9 cellular contexts compared by ENCODE assay signal in the genomic region with DNA sequence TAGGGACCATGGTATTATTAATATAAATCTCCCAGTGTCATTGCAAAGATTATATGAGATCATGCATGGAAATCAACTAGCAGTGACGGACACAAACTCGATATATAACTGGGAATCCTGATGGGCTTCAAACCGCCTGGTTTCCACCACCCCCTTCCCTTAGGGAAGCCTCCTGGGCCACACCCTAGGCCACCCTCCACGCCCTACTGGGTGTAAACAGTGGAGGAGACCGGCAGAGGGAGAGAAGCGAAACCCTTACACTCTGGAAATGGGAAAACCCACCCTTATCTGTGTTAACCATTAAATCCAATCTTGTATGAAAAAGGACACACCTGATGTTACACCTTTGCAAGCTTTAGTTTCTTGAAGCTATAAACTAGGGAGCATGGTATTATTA. TPM values are rescaled to one million over a fixed set of nuclear protein-coding genes. Genes with fewer than 3 reads are reported as not detected.
DNase-seq lines count a peak whose midpoint lies in the region; ATAC-seq, FAIRE-seq and TF ChIP-seq lines count a peak whose summit lies in the region.
"Had no signal": no experiment of that assay in that cellular context is flagged by ENCODE, and none has a peak within 500 bp of the region (broad histone marks: within the 10 kb centered on the region; RNA-seq: fewer than 3 reads in every experiment).

No MANE protein-coding gene starts in this region.

- intact Hi-C loops in right cardiac atrium (cut with DNase I) = loop anchor here in 1 of 4 donors (10.0 kb wide), 1 partner anchor 124 kb away; a partner anchor contains a TSS

- H3K4me2 ChIP-seq in H9 (ENCODE audit: insufficient read depth, insufficient read length, low read length) = peak overlapping the region; percentile 98
- H3K4me2 ChIP-seq in SU-DHL-6 (ENCODE audit: low read depth, low read length, poor library complexity, severe bottlenecking) = peak overlapping the region; percentile 60

- H2BK120ac ChIP-seq in H9 (ENCODE audit: low read depth, low read length, poor library complexity, severe bottlenecking) = no peak overlapping the region

- H3K36me3 Mint-ChIP-seq in H9 (ENCODE audit: insufficient read depth in 1 of 3, low read depth in 3 of 3) = peaks cover 11 to 23% (median 21%) of the 10 kb centered on the region in 3 experiments

- no peak overlapping the region for H3K18ac ChIP-seq in H9 (ENCODE audit: insufficient read length, low read depth, low read length)

- H3K36me3 ChIP-seq in SU-DHL-6 (ENCODE audit: low read length) = peaks cover 18% of the 10 kb centered on the region
- H3K36me3 ChIP-seq in small intestine (ENCODE audit: control insufficient read depth in 2 of 2, insufficient read depth in 2 of 2, low read length in 2 of 2) = no peaks in the 10 kb centered on the region

- peaks cover under 1 to 2% of the 10 kb centered on the region in 2 experiments; a peak in 4 of 5 replicates for H3K9me3 Mint-ChIP-seq in H9

- H3K23me2 ChIP-seq in H9 (ENCODE audit: insufficient read length, low read depth, low read length, poor library complexity, severe bottlenecking) = peaks cover 8% of the 10 kb centered on the region

- H4K5ac ChIP-seq in H9 (ENCODE audit: insufficient read length, low read depth, low read length) = no peak overlapping the region

- H3K4me1 Mint-ChIP-seq in H9 = peaks cover 2 to 4% of the 10 kb centered on the region in 2 experiments; a peak in 1 of 4 replicates

- H3K4me3 Mint-ChIP-seq in H9 = no peak overlapping the region
- H3K4me3 Mint-ChIP-seq: brain had no signal

- H3K23ac ChIP-seq in H9 (ENCODE audit: insufficient read length, low read depth, low read length) = no peak overlapping the region

- ATAC-seq in right cardiac atrium (peak in 1 of 2 donors; percentile 14), HG03520 (IDR thresholded peaks at IDR 0.05; ENCODE audit: unreplicated experiment) (no peak)

- no peak overlapping the region for H2BK12ac ChIP-seq in H9 (ENCODE audit: insufficient read length, low read depth, low read length)

- H3F3A ChIP-seq in SU-DHL-6 (ENCODE audit: insufficient read depth) = no peaks in the 10 kb centered on the region

- no peak overlapping the region for H2AK5ac ChIP-seq in H9 (ENCODE audit: insufficient read length, low read length)

- no peak overlapping the region for H2AFZ ChIP-seq in H9 (ENCODE audit: low read length)
- H2AFZ ChIP-seq in SU-DHL-6 (ENCODE audit: low read depth, low read length, severe bottlenecking) = peak overlapping the region; percentile 81

- no peaks in the 10 kb centered on the region for H3K9me2 ChIP-seq in SU-DHL-6 (replicated peaks; ENCODE audit: insufficient read depth, low read length)

- H3K56ac ChIP-seq in H9 (ENCODE audit: insufficient read length, low read depth, low read length) = no peak overlapping the region

- H3K27me3 ChIP-seq in H9 (ENCODE audit: insufficient read depth, low read length) (no peaks in the 10 kb centered on the region), SU-DHL-6 (ENCODE audit: low read length) (no peaks in the 10 kb centered on the region), right cardiac atrium (ENCODE audit: control insufficient read depth, insufficient read depth) (no peaks in the 10 kb centered on the region), small intestine (ENCODE audit: control insufficient read depth in 2 of 2, insufficient read depth in 2 of 2, low read length in 2 of 2) (no peaks in the 10 kb centered on the region)

- H3K79me1 ChIP-seq in H9 (ENCODE audit: insufficient read depth, low read depth, low read length, poor library complexity, severe bottlenecking) = no peaks in the 10 kb centered on the region

- H2BK20ac ChIP-seq in H9 (ENCODE audit: low read depth, low read length, poor library complexity, severe bottlenecking) = no peak overlapping the region

- peaks cover 15% of the 10 kb centered on the region; the same call in 1 of the 2 replicates for H3K79me2 ChIP-seq in H9 (ENCODE audit: insufficient read depth, low read length)
- peaks cover 42% of the 10 kb centered on the region for H3K79me2 ChIP-seq in SU-DHL-6 (ENCODE audit: insufficient read depth, low read length)

- H3K4me3 ChIP-seq in SU-DHL-6 (ENCODE audit: insufficient read depth, low read length, poor library complexity, severe bottlenecking) = peak overlapping the region; percentile 91
- peak overlapping the region; percentile 53 for H3K4me3 ChIP-seq in right cardiac atrium (ENCODE audit: low read length)
- H3K4me3 ChIP-seq in small intestine (ENCODE audit: low read depth in 1 of 2, low read length in 2 of 2) = peak overlapping the region in 1 of 2 donors; percentile 81

- no peak for TF ChIP-seq CTCF in H9 (conservative IDR thresholded peaks at IDR 0.05)
- no peak for TF ChIP-seq CTCF in SU-DHL-6 (IDR thresholded peaks at IDR 0.05; ENCODE audit: insufficient read depth, low read length, poor library complexity, severe bottlenecking)

- no peak overlapping the region for H3K4ac ChIP-seq in H9 (ENCODE audit: low read depth, low read length)

- no peak overlapping the region for H3K27ac Mint-ChIP-seq in H9

- no peak overlapping the region for H3K14ac ChIP-seq in H9 (ENCODE audit: insufficient read depth, low read length)

- no peak overlapping the region for H2BK5ac ChIP-seq in H9 (ENCODE audit: insufficient read length, low read length)

- H3K4me1 ChIP-seq in H9 (ENCODE audit: insufficient read depth, low read length) (peaks cover 2% of the 10 kb centered on the region; the same call in 1 of the 2 replicates), right cardiac atrium (ENCODE audit: control insufficient read depth, insufficient read depth, low read length) (no peaks in the 10 kb centered on the region), small intestine (ENCODE audit: control insufficient read depth in 2 of 2, insufficient read depth in 1 of 2, low read depth in 1 of 2, low read length in 1 of 2) (peaks cover 2 to 6% of the 10 kb centered on the region in 2 donors)

- no CpG with 5 or more reads among the region's 6 CpGs for WGBS in H9 (ENCODE audit: extremely low coverage, insufficient read length, low lambda C conversion rate)
- 89% methylated on average over 6 of the region's 6 CpGs for WGBS in right cardiac atrium
- WGBS in small intestine, 3 donors = 39 to 69% (median 60%) methylated on average over 6 of the region's 6 CpGs

- H3T11ph ChIP-seq in H9 (ENCODE audit: low read length) = no peak overlapping the region

- peak overlapping the region; percentile 9 for H3K27ac ChIP-seq in H9 (ENCODE audit: insufficient read length, low read depth, low read length)
- H3K27ac ChIP-seq in SU-DHL-6 (ENCODE audit: low read depth, low read length) = peak overlapping the region; percentile 43; the same call in 1 of the 2 replicates
- H3K27ac ChIP-seq in right cardiac atrium (ENCODE audit: low read length) = peak overlapping the region; percentile 43
- H3K27ac ChIP-seq in small intestine (ENCODE audit: low read depth in 1 of 2, low read length in 1 of 2) = peak overlapping the region in 1 of 2 donors; percentile 94

- H4K8ac ChIP-seq in H9 (replicated peaks; ENCODE audit: insufficient read length, low read depth, low read length) = no peak overlapping the region

- H3K9ac ChIP-seq in H9 (ENCODE audit: extremely low read depth, insufficient read length, low read length) (no peak overlapping the region), SU-DHL-6 (ENCODE audit: low read length) (peak overlapping the region; percentile 80)

- no peaks in the 10 kb centered on the region for H3K27me3 Mint-ChIP-seq in H9 (ENCODE audit: low read depth)

- no peak overlapping the region for H2BK15ac ChIP-seq in H9 (ENCODE audit: low read depth, low read length)

- no peak overlapping the region for H4K91ac ChIP-seq in H9 (ENCODE audit: insufficient read length, low read depth, low read length)

- H3K9me3 ChIP-seq in H9 (ENCODE audit: control insufficient read depth, low read depth, low read length) (no peaks in the 10 kb centered on the region), SU-DHL-6 (ENCODE audit: insufficient read depth, low read length) (no peaks in the 10 kb centered on the region), right cardiac atrium (ENCODE audit: control insufficient read depth, low read length) (no peaks in the 10 kb centered on the region), small intestine (ENCODE audit: control insufficient read depth, low read depth) (no peaks in the 10 kb centered on the region)

- no peak for FAIRE-seq in small intestine (lab: Jason Lieb, UNC)

- H4K20me1 ChIP-seq in H9 (ENCODE audit: control insufficient read depth, insufficient read depth, insufficient read length) (no peaks in the 10 kb centered on the region), SU-DHL-6 (ENCODE audit: low read depth, low read length) (no peaks in the 10 kb centered on the region)

- no peak for DNase-seq in H9
- DNase-seq in right cardiac atrium = peak in 1 of 3 donors; percentile 24
- peak; percentile 85 for DNase-seq in small intestine
- no peak for DNase-seq in COLO829 (ENCODE audit: low spot score)
- DNase-seq in activated effector memory CD4-positive, alpha-beta T cell treated with Interleukin-2 at 50 U/mL for 16 hours = no peak
- DNase-seq in NCI-H345 (lab: John Stamatoyannopoulos, UW) = no peak

RNA-seq across cellular contexts. Expression of a gene that starts 0.6 kb away (rescaled TPM):
- total RNA-seq in H9 (2021) = 21.5 and 21.9 TPM in 2 replicates
- total RNA-seq in right cardiac atrium = 10 to 100 TPM; 10.2 to 13.7 (median 10.6) TPM
- 7.7 TPM for polyA plus RNA-seq in right cardiac atrium
- polyA plus RNA-seq in small intestine = 1 to 10 TPM; 2.5 to 9.2 (median 3.8) TPM
